12 cellular contexts compared by ENCODE assay signal in the genomic region with DNA sequence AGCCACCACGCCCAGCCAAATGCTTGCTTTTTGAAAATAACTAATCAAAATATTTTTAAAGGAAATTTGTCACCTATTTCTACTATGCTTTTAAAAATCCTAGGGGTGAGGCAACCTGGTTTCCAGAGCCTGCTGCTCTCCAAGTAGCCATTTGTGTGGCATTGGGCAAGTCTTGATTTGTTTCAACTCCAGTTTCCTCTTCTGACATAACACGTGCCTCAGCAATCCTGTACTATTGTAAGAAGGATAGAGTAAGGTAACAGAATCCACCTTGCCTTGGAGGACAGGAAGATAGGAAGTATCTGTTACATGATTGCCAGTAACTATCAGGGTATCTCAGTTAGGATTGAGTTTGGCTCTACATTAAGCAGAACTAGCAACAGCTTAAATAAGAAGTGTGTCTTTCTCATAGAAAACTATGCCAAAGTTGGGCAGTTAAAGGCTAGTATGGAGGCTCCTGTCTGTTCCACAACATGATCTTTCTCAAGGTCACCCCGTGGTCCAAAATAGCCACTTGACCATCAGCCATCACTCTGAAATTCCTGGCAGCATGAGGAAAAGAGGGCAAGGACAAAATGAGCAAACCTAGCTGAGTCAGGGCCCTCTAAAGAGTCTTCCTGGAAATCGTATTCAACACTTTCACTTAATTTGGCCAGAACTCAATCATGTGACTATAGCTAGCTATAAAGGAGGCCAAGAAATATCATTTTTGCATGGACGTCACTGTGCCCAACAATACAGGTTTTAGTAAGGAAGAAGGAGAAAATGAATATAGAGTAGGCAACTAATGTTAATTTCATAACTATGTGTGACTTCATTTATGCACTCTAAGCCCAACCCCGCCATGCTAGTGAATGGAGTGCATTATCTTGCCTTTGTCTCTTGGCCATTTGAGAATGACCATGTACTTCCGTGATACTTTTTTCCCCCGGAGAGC.
DNase-seq lines count a peak whose midpoint lies in the region; ATAC-seq and TF ChIP-seq lines count a peak whose summit lies in the region.
"Had no signal": no experiment of that assay in that cellular context is flagged by ENCODE, and none has a peak within 500 bp of the region (broad histone marks: within the 10 kb centered on the region; RNA-seq: fewer than 3 reads in every experiment).

No MANE protein-coding gene starts in this region.

- 46 to 47% methylated on average over 8 of the region's 8 CpGs for WGBS in heart right ventricle, 2 donors
- WGBS in spleen, 5 donors: 53 to 66% (median 62%) methylated on average over 8 of the region's 8 CpGs

- no peaks in the 10 kb centered on the region for H3K9me3 ChIP-seq in heart right ventricle
- H3K9me3 ChIP-seq in spleen: no peaks in the 10 kb centered on the region
- H3K9me3 ChIP-seq: right lobe of liver had no signal

- H3K27ac ChIP-seq in heart right ventricle (peak overlapping the region; percentile 27 to 87 (median 80)), spleen (peak overlapping the region; percentile 38 to 83 (median 72))
- H3K27ac ChIP-seq: 22Rv1, HL-60, right lobe of liver had no signal

- no peak overlapping the region for H3K4me3 ChIP-seq in heart right ventricle
- no peak overlapping the region for H3K4me3 ChIP-seq in spleen
- H3K4me3 ChIP-seq: right lobe of liver had no signal

- H3K27me3 ChIP-seq in heart right ventricle: no peaks in the 10 kb centered on the region
- H3K27me3 ChIP-seq in spleen (replicated peaks in 1 of 7): no peaks in the 10 kb centered on the region
- H3K27me3 ChIP-seq: right lobe of liver had no signal

- ATAC-seq in heart right ventricle (peak; percentile 40 to 91 (median 63)), GM18858 (IDR thresholded peaks at IDR 0.05; ENCODE audit: unreplicated experiment) (no peak)

- DNase-seq in NCI-H2171 treated with DMSO at 0.1 percent for 48 hours (lab: John Stamatoyannopoulos, UW) (peak; percentile 40), NCI-H2171 (lab: John Stamatoyannopoulos, UW) (no peak), amniotic epithelial cell (ENCODE audit: low read depth) (peak; percentile 18), heart right ventricle (peak in 1 of 2 donors; percentile 45), spleen (no peak), NCI-H1417 (lab: John Stamatoyannopoulos, UW) (no peak), 8988T (no peak)
- DNase-seq: right lobe of liver, trophoblast cell had no signal

- TF ChIP-seq POLR2A in spleen (IDR thresholded peaks at IDR 0.05): no peak

- H3K36me3 ChIP-seq in heart right ventricle: peaks cover 0 to 41% (median 9%) of the 10 kb centered on the region in 9 donors
- peaks cover 0 to 48% (median 26%) of the 10 kb centered on the region in 6 donors for H3K36me3 ChIP-seq in spleen

- H3K4me1 ChIP-seq in heart right ventricle (peaks cover 6 to 71% (median 55%) of the 10 kb centered on the region in 9 donors), spleen (peaks cover 0 to 51% (median 19%) of the 10 kb centered on the region in 6 donors)
- H3K4me1 ChIP-seq: right lobe of liver had no signal

- TF ChIP-seq CTCF in heart right ventricle (IDR thresholded peaks at IDR 0.05) (no peak), spleen (IDR thresholded peaks at IDR 0.05 in 8 of 11, conservative IDR thresholded peaks at IDR 0.05 in 3 of 11) (no peak)

- intact Hi-C loops in heart right ventricle (cut with DNase I) (no loop called here), spleen (cut with DNase I; ENCODE audit: low total_unique reads) (loop anchor here (10.0 kb wide), 1 partner anchor 52 kb away; no protein-coding TSS in a partner anchor)

Comparison
In these comparisons a context has a peak if more than half of its experiments do, and no peak if none do; other contexts are left out.
1. DNase-seq: peak in NCI-H2171 treated with DMSO at 0.1 percent for 48 hours (single experiment) and amniotic epithelial cell (single experiment); none in NCI-H2171 (single experiment), spleen (single experiment), NCI-H1417 (0 of 3) and 8988T (single experiment).